In the genomic region with DNA sequence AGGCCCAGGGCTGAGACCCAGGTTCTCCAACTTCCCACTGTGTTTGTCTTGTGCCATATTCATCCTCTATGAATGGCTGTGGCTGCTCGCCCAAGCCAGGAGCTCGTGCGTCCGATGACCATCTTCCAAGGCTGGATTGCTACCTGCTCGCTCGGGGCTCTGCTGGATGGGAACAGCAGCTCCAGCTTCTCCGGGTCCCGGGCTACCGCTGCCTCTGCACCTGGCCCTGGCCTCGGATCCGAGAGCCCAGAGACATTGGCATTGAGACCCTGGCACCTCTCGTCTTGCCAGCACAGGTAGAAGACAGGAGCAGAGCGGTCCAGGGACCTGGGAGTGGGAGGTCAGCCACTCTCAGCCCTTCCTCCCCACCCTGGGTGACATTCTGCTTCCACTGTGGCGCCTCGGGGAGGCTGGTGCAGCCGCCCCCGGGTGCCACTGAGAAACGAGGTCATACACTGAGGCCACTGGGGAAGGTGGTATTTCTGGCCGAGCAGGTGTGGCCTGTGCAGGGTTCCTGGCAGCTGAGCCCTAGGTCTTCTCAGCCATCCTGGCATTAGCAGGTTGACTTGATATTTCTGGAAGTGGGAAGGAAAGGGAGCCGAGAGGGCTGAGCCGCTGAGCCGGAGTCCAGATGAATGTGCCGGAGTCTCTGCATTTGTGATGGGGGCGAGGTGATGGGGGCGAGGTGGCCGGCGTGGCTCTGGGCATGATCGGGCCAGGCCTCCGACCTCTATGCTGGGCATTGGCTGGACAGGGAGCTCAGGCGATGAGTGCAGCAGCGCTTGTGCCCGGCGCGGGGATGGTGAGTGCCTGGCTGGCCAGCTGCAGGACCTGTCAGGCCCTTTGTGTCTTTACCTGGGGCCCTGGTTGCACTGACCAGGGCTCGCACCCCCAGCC, we compare ENCODE assay signal across 18 cellular contexts. TPM values are rescaled to one million over a fixed set of nuclear protein-coding genes. Genes with fewer than 3 reads are reported as not detected.
DNase-seq lines count a peak whose midpoint lies in the region; ATAC-seq, FAIRE-seq and TF ChIP-seq lines count a peak whose summit lies in the region.
"Had no signal": no experiment of that assay in that cellular context is flagged by ENCODE, and none has a peak within 500 bp of the region (broad histone marks: within the 10 kb centered on the region; RNA-seq: fewer than 3 reads in every experiment).

No MANE protein-coding gene starts in this region.

- POLR2A ChIA-PET in CD4-positive, alpha-beta T cell (lab: Charles Lee) = interaction anchor here (1.3 to 1.7 kb wide), 3 partner anchors 32 to 47 kb away, joined by 3 to 4 read pairs (median 4); a partner anchor contains a TSS
- POLR2A ChIA-PET in H1 (lab: Charles Lee; ENCODE audit: partially characterized antibody) = interaction anchor here (1.1 to 1.7 kb wide), 2 partner anchors 17 to 49 kb away, joined by 4 read pairs; no protein-coding TSS in a partner anchor

- no peak overlapping the region for H3K4me3 ChIP-seq in HUES6 (ENCODE audit: low read depth, low read length)
- H3K4me3 ChIP-seq in H1 (ENCODE audit: extremely low read depth in 1 of 4, insufficient read depth in 2 of 4, low read depth in 3 of 4, low read length in 4 of 4) = no peak overlapping the region
- H3K4me3 ChIP-seq in osteoblast (ENCODE audit: insufficient read depth, low read length) = no peak overlapping the region
- H3K4me3 ChIP-seq in smooth muscle cell = no peak overlapping the region
- H3K4me3 ChIP-seq in lower leg skin (ENCODE audit: low read depth, poor library complexity, severe bottlenecking) = no peak overlapping the region
- H3K4me3 ChIP-seq: testis had no signal

- no peak overlapping the region for H3K23ac ChIP-seq in H1 (ENCODE audit: insufficient read length)

- no peak for ATAC-seq in CD4-positive, alpha-beta T cell (ENCODE audit: poor library complexity)
- no peak for ATAC-seq in HG02678 (IDR thresholded peaks at IDR 0.05; ENCODE audit: unreplicated experiment)
- ATAC-seq: left colon had no signal

- no peak overlapping the region for H2BK5ac ChIP-seq in H1 (ENCODE audit: low read depth, low read length)

- H4K91ac ChIP-seq in H1 (replicated peaks; ENCODE audit: insufficient read length, low read length) = no peak overlapping the region

- no peaks in the 10 kb centered on the region for H3K23me2 ChIP-seq in H1 (ENCODE audit: low read depth, low read length)

- no peaks in the 10 kb centered on the region for H3K27me3 ChIP-seq in CD4-positive, alpha-beta T cell (ENCODE audit: control insufficient read depth, insufficient read depth, low read length)
- no peaks in the 10 kb centered on the region for H3K27me3 ChIP-seq in HUES6 (ENCODE audit: control insufficient read depth, insufficient read depth, low read length)
- H3K27me3 ChIP-seq in H1 (replicated peaks in 1 of 4; ENCODE audit: control insufficient read depth in 3 of 4, extremely low read depth in 1 of 4, insufficient read depth in 3 of 4, low read length in 3 of 4) = no peaks in the 10 kb centered on the region
- no peaks in the 10 kb centered on the region for H3K27me3 ChIP-seq in osteoblast (ENCODE audit: insufficient read depth, low read length)
- no peaks in the 10 kb centered on the region for H3K27me3 ChIP-seq in smooth muscle cell (ENCODE audit: low read depth)
- H3K27me3 ChIP-seq: testis had no signal

- no peak overlapping the region for H2BK12ac ChIP-seq in H1 (ENCODE audit: low read depth, low read length)

- 94% methylated on average over 35 of the region's 35 CpGs; no CpG with 5 or more reads in 1 of the 2 experiments for WGBS in H1 (ENCODE audit: extremely low coverage in 1 of 2, insufficient coverage in 1 of 2, insufficient read length in 1 of 2, insufficient replicate concordance in 2 of 2, low coverage in 1 of 2, low lambda C conversion rate in 2 of 2, missing lambda C conversion rate in 1 of 2), 2 experiments
- 95% methylated on average over 35 of the region's 35 CpGs for WGBS in smooth muscle cell (ENCODE audit: low lambda C conversion rate)
- WGBS in lower leg skin, 2 donors = 65 to 68% methylated on average over 30 to 31 of the region's 35 CpGs

- H3K36me3 ChIP-seq in HUES6 (ENCODE audit: control insufficient read depth, insufficient read depth, low read length) (peaks cover 5% of the 10 kb centered on the region; the same call in 1 of the 2 replicates), H1 (ENCODE audit: control insufficient read depth in 2 of 4, insufficient read depth in 4 of 4, low read length in 3 of 4) (no peaks in the 10 kb centered on the region), osteoblast (ENCODE audit: insufficient read depth, low read length) (no peaks in the 10 kb centered on the region), smooth muscle cell (ENCODE audit: low read depth) (no peaks in the 10 kb centered on the region)

- no peaks in the 10 kb centered on the region for H3K27me3 Mint-ChIP-seq in CD4-positive, alpha-beta T cell
- no peaks in the 10 kb centered on the region for H3K27me3 Mint-ChIP-seq in T-helper 2 cell treated with Interferon-gamma antibody and Interleukin-4, amounts not matched to agents 5 μg/mL and 100 μg/mL, for 36 hours (ENCODE audit: low read depth)
- H3K27me3 Mint-ChIP-seq: brain had no signal

- peak overlapping the region; percentile 92 for H3K27ac Mint-ChIP-seq in CD4-positive, alpha-beta T cell
- H3K27ac Mint-ChIP-seq in T-helper 2 cell treated with Interferon-gamma antibody and Interleukin-4, amounts not matched to agents 5 μg/mL and 100 μg/mL, for 36 hours = no peak overlapping the region

- no peak overlapping the region for H2BK15ac ChIP-seq in H1 (ENCODE audit: low read length)

- peaks cover 36% of the 10 kb centered on the region for H3K36me3 Mint-ChIP-seq in CD4-positive, alpha-beta T cell (ENCODE audit: low read depth)
- H3K36me3 Mint-ChIP-seq in T-helper 2 cell treated with Interferon-gamma antibody and Interleukin-4, amounts not matched to agents 5 μg/mL and 100 μg/mL, for 36 hours (ENCODE audit: low read depth) = peaks cover 5% of the 10 kb centered on the region

- CTCF ChIA-PET in CD4-positive, alpha-beta T cell (lab: Charles Lee) = no interaction called here
- CTCF ChIA-PET in H1 (lab: Charles Lee; ENCODE audit: partially characterized antibody) = interaction anchor here (0.5 to 6.3 kb wide), 12 partner anchors 7 to 144 kb away, joined by 3 to 47 read pairs (median 4); a partner anchor contains a TSS

- H3K27ac ChIP-seq in CD4-positive, alpha-beta T cell (ENCODE audit: low read depth, low read length) = peak overlapping the region; percentile 21
- H3K27ac ChIP-seq in HUES6 (ENCODE audit: low read depth, low read length) (0 out of 2 replicates have a peak overlapping the region, but pooled peaks have one; percentile 51), H1 (ENCODE audit: low read depth, low read length) (no peak overlapping the region), osteoblast (ENCODE audit: low read depth, low read length) (no peak overlapping the region), smooth muscle cell (ENCODE audit: low read depth) (no peak overlapping the region)

- H3K4me1 ChIP-seq in HUES6 (ENCODE audit: control insufficient read depth, insufficient read depth, low read length) (peaks cover 16% of the 10 kb centered on the region), H1 (replicated peaks in 1 of 4; ENCODE audit: control insufficient read depth in 3 of 4, insufficient read depth in 4 of 4, low read length in 3 of 4) (peaks cover 0 to 6% (median 2%) of the 10 kb centered on the region in 4 experiments; a peak in 5 of 7 replicates), osteoblast (ENCODE audit: insufficient read depth, low read length) (peaks cover 9% of the 10 kb centered on the region), smooth muscle cell (ENCODE audit: low read depth) (no peaks in the 10 kb centered on the region)

- H4K8ac ChIP-seq in H1 (ENCODE audit: extremely low read depth, insufficient read depth, low read length) = peak overlapping the region; percentile 68

- intact Hi-C loops in CD4-positive, alpha-beta T cell (cut with DNase I, micrococcal nuclease) = no loop called here
- intact Hi-C loops in lower leg skin (cut with DNase I; ENCODE audit: low total_unique reads) = no loop called here

- H3K9me3 ChIP-seq in CD4-positive, alpha-beta T cell (ENCODE audit: control insufficient read depth, low read length) = no peaks in the 10 kb centered on the region
- no peaks in the 10 kb centered on the region for H3K9me3 ChIP-seq in HUES6 (ENCODE audit: control insufficient read depth, insufficient read depth, low read depth, low read length)
- H3K9me3 ChIP-seq in H1 (ENCODE audit: insufficient read depth in 2 of 2, low read depth in 1 of 2, low read length in 1 of 2) = no peaks in the 10 kb centered on the region
- no peaks in the 10 kb centered on the region for H3K9me3 ChIP-seq in osteoblast (ENCODE audit: low read depth, low read length)
- H3K9me3 ChIP-seq in smooth muscle cell (replicated peaks; ENCODE audit: low read depth) = no peaks in the 10 kb centered on the region
- H3K9me3 ChIP-seq: testis had no signal

- no peaks in the 10 kb centered on the region for H3F3A ChIP-seq in smooth muscle cell (ENCODE audit: low read depth)

- H2AK5ac ChIP-seq in H1 (ENCODE audit: low read depth, low read length) = no peak overlapping the region

- no peaks in the 10 kb centered on the region for H3K9me3 Mint-ChIP-seq in CD4-positive, alpha-beta T cell
- H3K9me3 Mint-ChIP-seq in T-helper 2 cell treated with Interferon-gamma antibody and Interleukin-4, amounts not matched to agents 5 μg/mL and 100 μg/mL, for 36 hours = no peaks in the 10 kb centered on the region
- H3K9me3 Mint-ChIP-seq: brain had no signal

- TF ChIP-seq CTCF in CD4-positive, alpha-beta T cell (IDR thresholded peaks at IDR 0.05) = no peak
- TF ChIP-seq CTCF in H1 (IDR thresholded peaks at IDR 0.05; ENCODE audit: control extremely low read depth in 1 of 3, insufficient read depth in 1 of 3, low read depth in 1 of 3, low read length in 3 of 3) (no peak), osteoblast (IDR thresholded peaks at IDR 0.05; ENCODE audit: extremely low read depth, low read depth, low read length) (no peak), smooth muscle cell (IDR thresholded peaks at IDR 0.05; ENCODE audit: borderline replicate concordance, insufficient read depth, poor library complexity, severe bottlenecking) (no peak), lower leg skin (IDR thresholded peaks at IDR 0.05) (no peak)

- H3K4ac ChIP-seq in H1 (replicated peaks; ENCODE audit: insufficient read length, low read depth, low read length) = no peak overlapping the region

- no peak for DNase-seq in CD4-positive, alpha-beta T cell
- DNase-seq in H1 (ENCODE audit: low read depth in 1 of 2, low spot score in 2 of 2) = no peak
- DNase-seq in osteoblast (ENCODE audit: insufficient read length, low spot score, missing footprints) = peak; percentile 30
- DNase-seq in smooth muscle cell (lab: John Stamatoyannopoulos, UW; ENCODE audit: unreplicated experiment) = no peak
- no peak for DNase-seq in T-helper 2 cell treated with Interferon-gamma antibody and Interleukin-4, amounts not matched to agents 5 μg/mL and 100 μg/mL, for 36 hours (ENCODE audit: low spot score)
- DNase-seq in lower leg skin (ENCODE audit: low spot score in 2 of 2) = no peak
- DNase-seq: activated gamma-delta T cell; left colon; NCI-H187; NCI-H510A; stimulated activated CD4-positive, alpha-beta T cell treated with anti-CD3 and anti-CD28 coated beads, Interleukin-15, amount 100 ng/mL, for 24 hours; testis had no signal

- FAIRE-seq in H1 (lab: Jason Lieb, UNC) = no peak
- FAIRE-seq: H54 had no signal

- H3K4me2 ChIP-seq in H1 (ENCODE audit: insufficient read depth in 1 of 2, low read depth in 2 of 2, low read length in 2 of 2) (no peak overlapping the region), osteoblast (ENCODE audit: insufficient read depth, low read length) (no peak overlapping the region), smooth muscle cell (no peak overlapping the region)

- H2BK120ac ChIP-seq in H1 (replicated peaks; ENCODE audit: low read depth, low read length) = no peak overlapping the region

- no peak overlapping the region for H3K56ac ChIP-seq in H1 (replicated peaks; ENCODE audit: insufficient read length, low read depth, low read length)

- peaks cover 54% of the 10 kb centered on the region for H3K4me1 Mint-ChIP-seq in CD4-positive, alpha-beta T cell (ENCODE audit: low read depth)
- H3K4me1 Mint-ChIP-seq in T-helper 2 cell treated with Interferon-gamma antibody and Interleukin-4, amounts not matched to agents 5 μg/mL and 100 μg/mL, for 36 hours (ENCODE audit: low read depth) = peaks cover 19% of the 10 kb centered on the region

- H3K79me1 ChIP-seq in H1 (ENCODE audit: low read depth, low read length) = peaks cover 10% of the 10 kb centered on the region

- H2BK20ac ChIP-seq in H1 (ENCODE audit: low read length) = no peak overlapping the region

- TF ChIP-seq RAD21 in H1 (IDR thresholded peaks at IDR 0.05 in 1 of 2, conservative IDR thresholded peaks at IDR 0.05 in 1 of 2; ENCODE audit: low read depth in 2 of 2, low read length in 2 of 2) = no peak

- no peak overlapping the region for H3K4me3 Mint-ChIP-seq in CD4-positive, alpha-beta T cell
- no peak overlapping the region for H3K4me3 Mint-ChIP-seq in T-helper 2 cell treated with Interferon-gamma antibody and Interleukin-4, amounts not matched to agents 5 μg/mL and 100 μg/mL, for 36 hours
- H3K4me3 Mint-ChIP-seq: brain had no signal

- TF ChIP-seq POLR2A in H1 (IDR thresholded peaks at IDR 0.05; ENCODE audit: control extremely low read depth in 1 of 2, low read depth in 2 of 2, low read length in 2 of 2) = no peak
- no peak for TF ChIP-seq POLR2A in lower leg skin (IDR thresholded peaks at IDR 0.05)

- H4K20me1 ChIP-seq in H1 (replicated peaks in 1 of 2; ENCODE audit: control insufficient read depth in 1 of 2, insufficient read depth in 2 of 2, low read length in 2 of 2) (peaks cover 3 to 15% of the 10 kb centered on the region in 2 experiments), osteoblast (ENCODE audit: insufficient read depth, low read length) (peaks cover 3% of the 10 kb centered on the region), smooth muscle cell (ENCODE audit: low read depth) (peaks cover 21% of the 10 kb centered on the region)

- no peak overlapping the region for H3K9ac ChIP-seq in HUES6 (ENCODE audit: low read length)
- H3K9ac ChIP-seq in H1 (replicated peaks in 1 of 4; ENCODE audit: extremely low read depth in 1 of 4, low read depth in 3 of 4, low read length in 3 of 4) = peak overlapping the region in 1 of 4 experiments; percentile 32; a peak in 1 of 7 replicates
- no peak overlapping the region for H3K9ac ChIP-seq in smooth muscle cell (ENCODE audit: low read depth)

- H3K14ac ChIP-seq in H1 (ENCODE audit: insufficient read length) = no peak overlapping the region

- H2AFZ ChIP-seq in H1 (ENCODE audit: low read length) (no peak overlapping the region), osteoblast (ENCODE audit: low read length) (no peak overlapping the region), smooth muscle cell (ENCODE audit: low read depth) (no peak overlapping the region)

- H3K18ac ChIP-seq in H1 (ENCODE audit: extremely low read depth, low read length) = no peak overlapping the region

- no peak for TF ChIP-seq EP300 in H1 (IDR thresholded peaks at IDR 0.05; ENCODE audit: borderline replicate concordance in 1 of 2, low read depth in 2 of 2, low read length in 2 of 2)

- H3K79me2 ChIP-seq in H1 (ENCODE audit: control insufficient read depth in 1 of 2, insufficient read depth in 2 of 2, low read length in 2 of 2) (peaks cover 0 to 12% of the 10 kb centered on the region in 2 experiments; a peak in 1 of 4 replicates), osteoblast (ENCODE audit: insufficient read depth, low read length) (peaks cover 4% of the 10 kb centered on the region), smooth muscle cell (ENCODE audit: low read depth) (peaks cover 9% of the 10 kb centered on the region)

- H4K5ac ChIP-seq in H1 (ENCODE audit: insufficient read length, low read depth, low read length) = no peak overlapping the region

RNA-seq across cellular contexts. Expression of a gene that starts 18.6 kb away (rescaled TPM):
- 10 to 100 TPM; 31.7 to 39.1 TPM for total RNA-seq in CD4-positive, alpha-beta T cell
- total RNA-seq in H1 (2021; fragmentation: NEBNext Ultra II Directional; extraction: Animal tissue kit (Norgen Biotek cat#: 25700)) = 151 and 161 TPM in 2 replicates
- polyA plus RNA-seq in H1 (2011; rRNA removed) (740 and 777 TPM in 2 replicates), smooth muscle cell (346 and 361 TPM in 2 replicates)
- polyA plus RNA-seq in H1 (2011; cell fraction: cytosol; rRNA removed) = 516 TPM
- 409 TPM for polyA plus RNA-seq in H1 (2011; cell fraction: nucleus; rRNA removed)
- polyA plus RNA-seq in H1 (2012, experiment 1 of 2) = 92.3 to 278 TPM (median 228 TPM) in 4 replicates
- polyA plus RNA-seq in H1 (2012, experiment 2 of 2) = 239 TPM
- 244 TPM for polyA plus RNA-seq in H1 (2013, experiment 1 of 2)
- 241 TPM for polyA plus RNA-seq in H1 (2013, experiment 2 of 2)
- 37.4 and 68.2 TPM in 2 replicates for polyA minus RNA-seq in H1 (2011; rRNA and poly(A)+ RNA removed)
- polyA minus RNA-seq in H1 (2011; cell fraction: cytosol; rRNA and poly(A)+ RNA removed) = 113 TPM
- polyA minus RNA-seq in H1 (2011; cell fraction: nucleus; rRNA and poly(A)+ RNA removed) = 93.4 TPM
- total RNA-seq in osteoblast (219 and 227 TPM in 2 replicates), smooth muscle cell (238 and 316 TPM in 2 replicates), lower leg skin (100 to 1,000 TPM; 219 to 332 (median 280) TPM)

RNA-seq across cellular contexts. Expression of a gene that starts 23.9 kb away (rescaled TPM):
- total RNA-seq in CD4-positive, alpha-beta T cell = 100 to 1,000 TPM; 217 to 232 TPM
- total RNA-seq in H1 (2021; fragmentation: NEBNext Ultra II Directional; extraction: Animal tissue kit (Norgen Biotek cat#: 25700)) = 172 and 179 TPM in 2 replicates
- polyA plus RNA-seq in H1 (2011; rRNA removed) (405 and 439 TPM in 2 replicates), smooth muscle cell (216 and 252 TPM in 2 replicates)
- polyA plus RNA-seq in H1 (2011; cell fraction: cytosol; rRNA removed) = 162 TPM
- 283 TPM for polyA plus RNA-seq in H1 (2011; cell fraction: nucleus; rRNA removed)
- polyA plus RNA-seq in H1 (2012, experiment 1 of 2) = 145 to 221 TPM (median 207 TPM) in 4 replicates
- polyA plus RNA-seq in H1 (2012, experiment 2 of 2) = 342 TPM
- polyA plus RNA-seq in H1 (2013, experiment 1 of 2) = 342 TPM
- polyA plus RNA-seq in H1 (2013, experiment 2 of 2) = 367 TPM
- 119 and 162 TPM in 2 replicates for polyA minus RNA-seq in H1 (2011; rRNA and poly(A)+ RNA removed)
- 154 TPM for polyA minus RNA-seq in H1 (2011; cell fraction: cytosol; rRNA and poly(A)+ RNA removed)
- polyA minus RNA-seq in H1 (2011; cell fraction: nucleus; rRNA and poly(A)+ RNA removed) = 83.2 TPM
- total RNA-seq in osteoblast (40.1 and 41.6 TPM in 2 replicates), smooth muscle cell (80.6 and 86.1 TPM in 2 replicates), lower leg skin (100 to 1,000 TPM; 117 to 165 (median 147) TPM)

RNA-seq across cellular contexts. Expression of a gene that starts 29.6 kb away (rescaled TPM):
- total RNA-seq in CD4-positive, alpha-beta T cell = not detected
- total RNA-seq in H1 (2021; fragmentation: NEBNext Ultra II Directional; extraction: Animal tissue kit (Norgen Biotek cat#: 25700)) = not detected in 2 replicates
- not detected in 2 replicates for polyA plus RNA-seq in H1 (2011; rRNA removed)
- polyA plus RNA-seq in H1 (2011; cell fraction: cytosol; rRNA removed) = not detected
- polyA plus RNA-seq in H1 (2011; cell fraction: nucleus; rRNA removed) = not detected
- polyA plus RNA-seq in H1 (2012, experiment 1 of 2) = not detected in 4 replicates
- polyA plus RNA-seq in H1 (2012, experiment 2 of 2) = not detected
- polyA plus RNA-seq in H1 (2013, experiment 1 of 2) = 0.04 TPM
- polyA plus RNA-seq in H1 (2013, experiment 2 of 2) = 0.09 TPM
- not detected in 2 replicates for polyA minus RNA-seq in H1 (2011; rRNA and poly(A)+ RNA removed)
- not detected for polyA minus RNA-seq in H1 (2011; cell fraction: cytosol; rRNA and poly(A)+ RNA removed)
- polyA minus RNA-seq in H1 (2011; cell fraction: nucleus; rRNA and poly(A)+ RNA removed) = not detected
- total RNA-seq in osteoblast = under 0.01 TPM in 1 of 2 replicates, not detected in the other
- not detected in 2 replicates for total RNA-seq in smooth muscle cell
- not detected in 2 replicates for polyA plus RNA-seq in smooth muscle cell
- total RNA-seq in lower leg skin = under 1 TPM in 1 of 4 donors, not detected in 3; 0.84 TPM
- total RNA-seq: M059J, pulmonary artery endothelial cell had no signal

RNA-seq across cellular contexts. Expression of a gene that starts 35.1 kb away (rescaled TPM):
- total RNA-seq in CD4-positive, alpha-beta T cell = 100 to 1,000 TPM; 666 to 672 TPM
- 62.6 and 62.9 TPM in 2 replicates for total RNA-seq in H1 (2021; fragmentation: NEBNext Ultra II Directional; extraction: Animal tissue kit (Norgen Biotek cat#: 25700))
- polyA plus RNA-seq in H1 (2011; rRNA removed) = 51.7 and 64.3 TPM in 2 replicates
- 47.3 TPM for polyA plus RNA-seq in H1 (2011; cell fraction: cytosol; rRNA removed)
- 42.9 TPM for polyA plus RNA-seq in H1 (2011; cell fraction: nucleus; rRNA removed)
- polyA plus RNA-seq in H1 (2012, experiment 1 of 2) = 50.1 to 59.1 TPM (median 56.6 TPM) in 4 replicates
- polyA plus RNA-seq in H1 (2012, experiment 2 of 2) = 62.1 TPM
- 29.4 TPM for polyA plus RNA-seq in H1 (2013, experiment 1 of 2)
- 31.6 TPM for polyA plus RNA-seq in H1 (2013, experiment 2 of 2)
- 52.8 and 55.7 TPM in 2 replicates for polyA minus RNA-seq in H1 (2011; rRNA and poly(A)+ RNA removed)
- polyA minus RNA-seq in H1 (2011; cell fraction: cytosol; rRNA and poly(A)+ RNA removed) = 23.5 TPM
- polyA minus RNA-seq in H1 (2011; cell fraction: nucleus; rRNA and poly(A)+ RNA removed) = 28.5 TPM
- total RNA-seq in osteoblast = 65.1 and 70.9 TPM in 2 replicates
- 96.1 and 114 TPM in 2 replicates for total RNA-seq in smooth muscle cell
- 152 and 175 TPM in 2 replicates for polyA plus RNA-seq in smooth muscle cell
- total RNA-seq in lower leg skin = 100 to 1,000 TPM in 2 of 4 donors, 10 to 100 TPM in 2; 96.2 to 107 (median 99.6) TPM

RNA-seq across cellular contexts. Expression of a gene that starts 57.4 kb away (rescaled TPM):
- 10 to 100 TPM; 17.8 to 21.0 TPM for total RNA-seq in CD4-positive, alpha-beta T cell
- total RNA-seq in H1 (2021; fragmentation: NEBNext Ultra II Directional; extraction: Animal tissue kit (Norgen Biotek cat#: 25700)) = 65.6 and 68.3 TPM in 2 replicates
- polyA plus RNA-seq in H1 (2011; rRNA removed) (72.0 and 100 TPM in 2 replicates), smooth muscle cell (142 and 178 TPM in 2 replicates)
- polyA plus RNA-seq in H1 (2011; cell fraction: cytosol; rRNA removed) = 73.9 TPM
- polyA plus RNA-seq in H1 (2011; cell fraction: nucleus; rRNA removed) = 71.2 TPM
- polyA plus RNA-seq in H1 (2012, experiment 1 of 2) = 54.1 to 70.0 TPM (median 66.3 TPM) in 4 replicates
- polyA plus RNA-seq in H1 (2012, experiment 2 of 2) = 58.6 TPM
- polyA plus RNA-seq in H1 (2013, experiment 1 of 2) = 52.3 TPM
- 54.4 TPM for polyA plus RNA-seq in H1 (2013, experiment 2 of 2)
- polyA minus RNA-seq in H1 (2011; rRNA and poly(A)+ RNA removed) = 17.8 and 21.8 TPM in 2 replicates
- 52.3 TPM for polyA minus RNA-seq in H1 (2011; cell fraction: cytosol; rRNA and poly(A)+ RNA removed)
- polyA minus RNA-seq in H1 (2011; cell fraction: nucleus; rRNA and poly(A)+ RNA removed) = 27.4 TPM
- total RNA-seq in osteoblast (114 and 115 TPM in 2 replicates), smooth muscle cell (73.0 and 81.8 TPM in 2 replicates), lower leg skin (100 to 1,000 TPM; 135 to 217 (median 164) TPM)

Comparison
In these comparisons a context has a peak if more than half of its experiments do, and no peak if none do; other contexts are left out.
1. H3K27ac ChIP-seq: peak in CD4-positive, alpha-beta T cell (single experiment) and HUES6 (single experiment); none in H1 (single experiment), osteoblast (single experiment) and smooth muscle cell (single experiment).